Comparison of ENCODE assay signal across 28 cellular contexts in the genomic region with DNA sequence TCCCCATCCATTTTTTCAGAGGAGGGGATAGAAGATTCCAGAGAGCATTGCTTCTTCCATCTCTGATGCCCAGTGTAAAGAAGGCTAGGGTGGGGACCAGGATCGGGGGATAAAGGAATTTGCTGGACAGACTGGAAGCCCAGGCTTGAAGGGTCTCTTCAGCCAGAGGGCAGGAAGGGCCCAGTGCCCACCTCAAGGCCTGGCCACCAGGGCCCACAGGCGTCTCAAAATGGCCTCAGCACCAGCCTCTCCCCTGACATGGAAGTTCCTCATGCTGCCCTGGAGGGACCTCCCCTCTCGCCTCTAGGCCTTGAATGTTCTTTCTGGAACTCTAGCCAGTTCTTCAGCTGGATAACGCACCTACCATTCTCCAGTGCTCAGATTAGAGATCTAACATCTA. TPM values are rescaled to one million over a fixed set of nuclear protein-coding genes. Genes with fewer than 3 reads are reported as not detected.
DNase-seq lines count a peak whose midpoint lies in the region; ATAC-seq and TF ChIP-seq lines count a peak whose summit lies in the region.
"Had no signal": no experiment of that assay in that cellular context is flagged by ENCODE, and none has a peak within 500 bp of the region (broad histone marks: within the 10 kb centered on the region; RNA-seq: fewer than 3 reads in every experiment).

No MANE protein-coding gene starts in this region.

- H3K36me3 Mint-ChIP-seq in activated naive CD4-positive, alpha-beta T cell treated with anti-CD3 and anti-CD28 coated beads, Interleukin-2, amount 50 U/mL, for 72 hours: no peaks in the 10 kb centered on the region
- peaks cover 8% of the 10 kb centered on the region for H3K36me3 Mint-ChIP-seq in glutamatergic neuron (ENCODE audit: unreplicated experiment)
- H3K36me3 Mint-ChIP-seq: CD14-positive monocyte; CD4-positive, alpha-beta memory T cell; CD4-positive, CD25-positive, alpha-beta regulatory T cell had no signal

- H3K27me3 ChIP-seq in sigmoid colon (no peaks in the 10 kb centered on the region), ascending aorta (no peaks in the 10 kb centered on the region)

- peaks cover 41% of the 10 kb centered on the region for H3K4me1 Mint-ChIP-seq in glutamatergic neuron (ENCODE audit: low read depth, unreplicated experiment)

- no peak for TF ChIP-seq POLR2A in sigmoid colon (IDR thresholded peaks at IDR 0.05)

- H3K27ac ChIP-seq in sigmoid colon (no peak overlapping the region), ascending aorta (no peak overlapping the region)
- H3K27ac ChIP-seq: 22Rv1, A549 had no signal

- no peak overlapping the region for H3K4me3 ChIP-seq in sigmoid colon
- no peak overlapping the region for H3K4me3 ChIP-seq in ascending aorta
- H3K4me3 ChIP-seq: A549, GM12878 had no signal

- H3K4me1 ChIP-seq in sigmoid colon (peaks cover 0 to 34% (median 17%) of the 10 kb centered on the region in 4 donors), ascending aorta (peaks cover 2 to 22% of the 10 kb centered on the region in 2 donors)
- H3K4me1 ChIP-seq: A549 had no signal

- H3K36me3 ChIP-seq in sigmoid colon: peaks cover 0 to 9% (median 0%) of the 10 kb centered on the region in 4 donors
- H3K36me3 ChIP-seq in ascending aorta: no peaks in the 10 kb centered on the region

- H3K27me3 Mint-ChIP-seq in glutamatergic neuron (ENCODE audit: unreplicated experiment): peaks cover 21% of the 10 kb centered on the region
- H3K27me3 Mint-ChIP-seq: B cell had no signal

- TF ChIP-seq CTCF in glutamatergic neuron (IDR thresholded peaks at IDR 0.05; ENCODE audit: partially characterized antibody, unreplicated experiment) (no peak), sigmoid colon (IDR thresholded peaks at IDR 0.05) (no peak), ascending aorta (IDR thresholded peaks at IDR 0.05) (no peak)

- H3K9me3 Mint-ChIP-seq in activated naive CD4-positive, alpha-beta T cell treated with anti-CD3 and anti-CD28 coated beads, Interleukin-2, amount 50 U/mL, for 72 hours: no peaks in the 10 kb centered on the region
- H3K9me3 Mint-ChIP-seq in glutamatergic neuron (ENCODE audit: unreplicated experiment): peaks cover 17% of the 10 kb centered on the region
- H3K9me3 Mint-ChIP-seq: CD14-positive monocyte; CD4-positive, alpha-beta memory T cell; CD8-positive, alpha-beta memory T cell had no signal

- H3K9me3 ChIP-seq in sigmoid colon: no peaks in the 10 kb centered on the region
- H3K9me3 ChIP-seq in ascending aorta: no peaks in the 10 kb centered on the region
- H3K9me3 ChIP-seq: A549 had no signal

- H3K4me3 Mint-ChIP-seq in glutamatergic neuron (ENCODE audit: unreplicated experiment): peak overlapping the region; percentile 67
- H3K4me3 Mint-ChIP-seq: B cell; CD14-positive monocyte; CD4-positive, CD25-positive, alpha-beta regulatory T cell; CD8-positive, alpha-beta memory T cell had no signal

- ATAC-seq in activated naive CD4-positive, alpha-beta T cell treated with anti-CD3 and anti-CD28 coated beads, Interleukin-2, amount 50 U/mL, for 72 hours: no peak
- ATAC-seq: A549, GM12878 had no signal

- peak overlapping the region; percentile 10 to 59 for H3K27ac Mint-ChIP-seq in activated naive CD4-positive, alpha-beta T cell treated with anti-CD3 and anti-CD28 coated beads, Interleukin-2, amount 50 U/mL, for 72 hours
- peak overlapping the region; percentile 38 for H3K27ac Mint-ChIP-seq in glutamatergic neuron (ENCODE audit: unreplicated experiment)
- H3K27ac Mint-ChIP-seq: B cell had no signal

- no peak for TF ChIP-seq EP300 in sigmoid colon (IDR thresholded peaks at IDR 0.05)

- intact Hi-C loops in sigmoid colon (cut with DNase I): no loop called here
- intact Hi-C loops in ascending aorta (cut with DNase I): no loop called here

- no peak for DNase-seq in activated naive CD4-positive, alpha-beta T cell treated with anti-CD3 and anti-CD28 coated beads, Interleukin-2, amount 50 U/mL, for 72 hours (ENCODE audit: low spot score in 2 of 2)
- no peak for DNase-seq in activated naive CD4-positive, alpha-beta T cell (lab: John Stamatoyannopoulos, UW)
- DNase-seq in glutamatergic neuron: no peak
- DNase-seq in sigmoid colon: peak; percentile 33
- no peak for DNase-seq in ascending aorta (ENCODE audit: low spot score in 2 of 2)
- DNase-seq in globus pallidus (ENCODE audit: low spot score): no peak
- DNase-seq: AML-193; C1 segment of cervical spinal cord; CD4-positive, alpha-beta memory T cell; CD4-positive, CD25-positive, alpha-beta regulatory T cell; CD8-positive, alpha-beta memory T cell; COR-L47; DMS 273 treated with DMSO at 0.1 percent for 48 hours; DMS153; DMS53; DMS79; DND-41; EL; GDM1 had no signal

- 91 to 92% methylated on average over 4 of the region's 4 CpGs for WGBS in sigmoid colon, 2 donors

RNA-seq across cellular contexts. Expression of a gene that starts 2.8 kb away (rescaled TPM):
- 1 to 10 TPM; 1.1 to 4.8 TPM for total RNA-seq in activated naive CD4-positive, alpha-beta T cell treated with anti-CD3 and anti-CD28 coated beads, Interleukin-2, amount 50 U/mL, for 72 hours
- total RNA-seq in glutamatergic neuron (ENCODE audit: unreplicated experiment): 248 TPM
- total RNA-seq in sigmoid colon: 10 to 100 TPM in 1 of 4 donors, 1 to 10 TPM in 3; 4.6 to 11.1 (median 6.7) TPM
- polyA plus RNA-seq in sigmoid colon: 1 to 10 TPM; 1.8 to 4.0 (median 2.8) TPM
- 12.1 TPM for total RNA-seq in ascending aorta
- total RNA-seq: A172 had no signal
- polyA plus RNA-seq: CD14-positive monocyte; CD8-positive, alpha-beta memory T cell had no signal

RNA-seq across cellular contexts. Expression of a gene that starts 35.1 kb away (rescaled TPM):
- under 1 TPM in 1 of 2 donors, not detected in 1; 0.46 TPM for total RNA-seq in activated naive CD4-positive, alpha-beta T cell treated with anti-CD3 and anti-CD28 coated beads, Interleukin-2, amount 50 U/mL, for 72 hours
- total RNA-seq in glutamatergic neuron (ENCODE audit: unreplicated experiment) (7.9 TPM), sigmoid colon (10 to 100 TPM in 2 of 4 donors, 1 to 10 TPM in 2; 3.6 to 15.6 (median 9.7) TPM), ascending aorta (41.1 TPM)
- polyA plus RNA-seq in sigmoid colon: 1 to 10 TPM; 1.2 to 9.1 (median 1.6) TPM
- total RNA-seq: CD4-positive, alpha-beta memory T cell; CD4-positive, CD25-positive, alpha-beta regulatory T cell had no signal
- polyA plus RNA-seq: CD14-positive monocyte; CD8-positive, alpha-beta memory T cell had no signal

RNA-seq across cellular contexts. Expression of a gene that starts 38.6 kb away (rescaled TPM):
- 100 to 1,000 TPM; 125 to 135 TPM for total RNA-seq in activated naive CD4-positive, alpha-beta T cell treated with anti-CD3 and anti-CD28 coated beads, Interleukin-2, amount 50 U/mL, for 72 hours
- total RNA-seq in glutamatergic neuron (ENCODE audit: unreplicated experiment) (114 TPM), sigmoid colon (100 to 1,000 TPM in 1 of 4 donors, 10 to 100 TPM in 3; 68.6 to 114 (median 71.8) TPM), ascending aorta (59.7 TPM)
- polyA plus RNA-seq in sigmoid colon: 100 to 1,000 TPM in 2 of 3 donors, 10 to 100 TPM in 1; 66.1 to 114 (median 105) TPM

RNA-seq across cellular contexts. Expression of a gene that starts 44.3 kb away (rescaled TPM):
- total RNA-seq in activated naive CD4-positive, alpha-beta T cell treated with anti-CD3 and anti-CD28 coated beads, Interleukin-2, amount 50 U/mL, for 72 hours: under 1 TPM; 0.23 to 0.93 TPM
- not detected for total RNA-seq in glutamatergic neuron (ENCODE audit: unreplicated experiment)
- total RNA-seq in sigmoid colon: under 1 TPM in 1 of 4 donors, not detected in 3; 0.16 TPM
- polyA plus RNA-seq in sigmoid colon: under 1 TPM in 1 of 3 donors, not detected in 2; 0.01 TPM
- not detected for total RNA-seq in ascending aorta
- total RNA-seq: A172; CD4-positive, alpha-beta memory T cell; CD4-positive, CD25-positive, alpha-beta regulatory T cell; Daoy; G401 had no signal
- polyA plus RNA-seq: A549; BJ; CD14-positive monocyte; CD8-positive, alpha-beta memory T cell had no signal

Comparison
In these comparisons a context has a peak if more than half of its experiments do, and no peak if none do; other contexts are left out.
1. RNA of a gene that starts 2.8 kb away (total RNA-seq): 248 TPM in glutamatergic neuron (single experiment); 12.1 TPM in ascending aorta (single experiment), 4.6 to 11.1 TPM in sigmoid colon and 1.1 to 4.8 TPM in activated naive CD4-positive, alpha-beta T cell treated with anti-CD3 and anti-CD28 coated beads, Interleukin-2, amount 50 U/mL, for 72 hours; every median in the first group is over 10 times any median in the second.